9 cellular contexts compared by ENCODE assay signal in the genomic region with DNA sequence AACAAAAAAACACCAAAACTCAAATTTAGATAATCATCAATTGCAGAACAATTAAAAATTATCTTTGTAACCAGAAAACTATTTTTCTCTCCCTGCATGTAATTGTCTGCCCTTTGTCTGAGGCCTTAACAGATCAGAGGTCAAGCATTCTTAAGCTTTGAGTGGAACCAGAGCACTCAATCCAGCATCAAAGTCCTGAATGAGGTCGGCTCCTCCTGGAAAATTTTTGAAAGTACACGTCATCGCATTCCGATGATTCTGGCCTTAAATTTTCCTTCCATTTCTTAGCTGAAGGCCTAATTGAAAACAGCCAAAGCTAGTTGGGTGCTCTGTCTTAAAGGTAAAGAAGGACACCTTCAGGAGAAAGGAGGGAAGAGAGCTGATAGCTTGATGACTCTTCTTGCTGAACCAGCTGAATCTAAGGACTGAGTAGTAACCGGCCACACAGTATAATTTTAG.
A peak's percentile ranks its signal among the peaks of the same experiment; 100 is the strongest.
DNase-seq lines count a peak whose midpoint lies in the region; ATAC-seq, FAIRE-seq and TF ChIP-seq lines count a peak whose summit lies in the region.
"Had no signal": no experiment of that assay in that cellular context is flagged by ENCODE, and none has a peak within 500 bp of the region (broad histone marks: within the 10 kb centered on the region; RNA-seq: fewer than 3 reads in every experiment).

No MANE protein-coding gene starts in this region.

- H3K27me3 ChIP-seq in SK-N-SH (ENCODE audit: insufficient read depth), result no peaks in the 10 kb centered on the region

- no peaks in the 10 kb centered on the region for H3K36me3 Mint-ChIP-seq in activated CD4-positive, alpha-beta T cell treated with anti-CD3 and anti-CD28 coated beads, Interleukin-2, amount 10 ng/mL, durations not matched to agents 24 days and 14 days (ENCODE audit: low read depth)

- peak; percentile 33 for FAIRE-seq in H54 (lab: Jason Lieb, UNC)

- H3K4me2 ChIP-seq in SK-N-SH, result peak overlapping the region; percentile 41

- ATAC-seq in HG03439 (IDR thresholded peaks at IDR 0.05; ENCODE audit: unreplicated experiment) (no peak), HG03196 (IDR thresholded peaks at IDR 0.05; ENCODE audit: unreplicated experiment) (no peak)
- ATAC-seq: activated T-cell treated with anti-CD3 and anti-CD28 coated beads, Interleukin-2, amount 50 U/mL, for 72 hours had no signal

- H2AFZ ChIP-seq in SK-N-SH (ENCODE audit: low read depth), result peak overlapping the region; percentile 52; the same call in 1 of the 2 replicates

- H3K4me3 Mint-ChIP-seq in activated CD4-positive, alpha-beta T cell treated with anti-CD3 and anti-CD28 coated beads, Interleukin-2, amount 10 ng/mL, durations not matched to agents 24 days and 14 days, result no peak overlapping the region
- H3K4me3 Mint-ChIP-seq: activated T-cell treated with anti-CD3 and anti-CD28 coated beads, Interleukin-2, amount 50 U/mL, for 72 hours had no signal

- H3K79me2 ChIP-seq in SK-N-SH (ENCODE audit: insufficient read depth), result no peaks in the 10 kb centered on the region

- H3K9me3 Mint-ChIP-seq in activated CD4-positive, alpha-beta T cell treated with anti-CD3 and anti-CD28 coated beads, Interleukin-2, amount 10 ng/mL, durations not matched to agents 24 days and 14 days, result no peaks in the 10 kb centered on the region
- H3K9me3 Mint-ChIP-seq: activated T-cell treated with anti-CD3 and anti-CD28 coated beads, Interleukin-2, amount 50 U/mL, for 72 hours had no signal

- no peak for TF ChIP-seq POLR2A in H54 (IDR thresholded peaks at IDR 0.05; ENCODE audit: low read depth, low read length)

- H3K27ac ChIP-seq in SK-N-SH (ENCODE audit: low read depth in 2 of 2, low read length in 1 of 2), result peak overlapping the region; percentile 84

- H3K27me3 Mint-ChIP-seq in activated CD4-positive, alpha-beta T cell treated with anti-CD3 and anti-CD28 coated beads, Interleukin-2, amount 10 ng/mL, durations not matched to agents 24 days and 14 days, result peaks cover 2% of the 10 kb centered on the region

- peak; percentile 67 for DNase-seq in H54 (ENCODE audit: insufficient read length, low spot score)
- DNase-seq in SK-N-SH, result no peak
- DNase-seq in glomerular endothelial cell (ENCODE audit: extremely low read depth, low read depth, low spot score), result peak; percentile 97
- peak; percentile 90 for DNase-seq in retinal pigment epithelial cell (ENCODE audit: low read depth)
- no peak for DNase-seq in activated CD4-positive, alpha-beta T cell treated with anti-CD3 and anti-CD28 coated beads, Interleukin-2, amount 10 ng/mL, durations not matched to agents 24 days and 14 days
- DNase-seq in NCI-H1436 (lab: John Stamatoyannopoulos, UW), result no peak
- DNase-seq: activated T-cell treated with anti-CD3 and anti-CD28 coated beads, Interleukin-2, amount 50 U/mL, for 72 hours had no signal

- no peaks in the 10 kb centered on the region for H3K9me3 ChIP-seq in SK-N-SH

- H3K36me3 ChIP-seq in SK-N-SH (replicated peaks in 1 of 2; ENCODE audit: control insufficient read depth in 1 of 2, insufficient read depth in 2 of 2, low read length in 1 of 2), result no peaks in the 10 kb centered on the region

- peaks cover 29 to 42% of the 10 kb centered on the region in 2 experiments for H3K4me1 ChIP-seq in SK-N-SH (ENCODE audit: control insufficient read depth in 1 of 2, insufficient read depth in 2 of 2, low read depth in 1 of 2, low read length in 1 of 2)

- peak; percentile 67 for TF ChIP-seq RAD21 in SK-N-SH (IDR thresholded peaks at IDR 0.05; ENCODE audit: low read length)

- 14% methylated on average over 5 of the region's 5 CpGs for WGBS in SK-N-SH (ENCODE audit: low lambda C conversion rate)

- peaks cover 33% of the 10 kb centered on the region for H3F3A ChIP-seq in SK-N-SH (replicated peaks; ENCODE audit: insufficient read depth)

- H3K4me1 Mint-ChIP-seq in activated CD4-positive, alpha-beta T cell treated with anti-CD3 and anti-CD28 coated beads, Interleukin-2, amount 10 ng/mL, durations not matched to agents 24 days and 14 days, result no peaks in the 10 kb centered on the region

- no peaks in the 10 kb centered on the region for H4K20me1 ChIP-seq in SK-N-SH (ENCODE audit: insufficient read depth)

- no peak overlapping the region for H3K4me3 ChIP-seq in SK-N-SH (ENCODE audit: low read depth in 2 of 2, low read length in 1 of 2)
- H3K4me3 ChIP-seq in retinal pigment epithelial cell (ENCODE audit: low read length), result no peak overlapping the region

- CTCF ChIA-PET in SK-N-SH (lab: Yijun Ruan, JAX), result interaction anchor here (0.7 to 5.8 kb wide), 7 partner anchors 10 to 632 kb away, joined by 3 to 36 read pairs (median 4); a partner anchor contains a TSS

- POLR2A ChIA-PET in SK-N-SH (lab: Yijun Ruan, JAX), result no interaction called here

- no peaks in the 10 kb centered on the region for H3K9me2 ChIP-seq in SK-N-SH

- intact Hi-C loops in activated CD4-positive, alpha-beta T cell treated with anti-CD3 and anti-CD28 coated beads, Interleukin-2, amount 10 ng/mL, durations not matched to agents 24 days and 14 days (cut with micrococcal nuclease), result no loop called here

- peak; percentile 48 to 95; a peak in 3 of 4 replicates for TF ChIP-seq EP300 in SK-N-SH (IDR thresholded peaks at IDR 0.05; ENCODE audit: borderline replicate concordance in 1 of 2, low read depth in 1 of 2, low read length in 1 of 2)

- H3K9ac ChIP-seq in SK-N-SH, result peak overlapping the region; percentile 42; the same call in 1 of the 2 replicates

- TF ChIP-seq CTCF in SK-N-SH (IDR thresholded peaks at IDR 0.05) (peak; percentile 62), retinal pigment epithelial cell (conservative IDR thresholded peaks at IDR 0.05; ENCODE audit: low read depth, low read length) (peak; percentile 59)

- H3K27ac Mint-ChIP-seq in activated CD4-positive, alpha-beta T cell treated with anti-CD3 and anti-CD28 coated beads, Interleukin-2, amount 10 ng/mL, durations not matched to agents 24 days and 14 days, result no peak overlapping the region
- H3K27ac Mint-ChIP-seq: activated T-cell treated with anti-CD3 and anti-CD28 coated beads, Interleukin-2, amount 50 U/mL, for 72 hours had no signal

TF ChIP-seq in SK-N-SH, 30 proteins besides CTCF, POLR2A, EP300 and RAD21 (continues in another document):
- TF ChIP-seq FOSL2 (IDR thresholded peaks at IDR 0.05; ENCODE audit: borderline replicate concordance, low read depth) (peak; percentile 95), ELF1 (IDR thresholded peaks at IDR 0.05) (no peak), MXI1 (IDR thresholded peaks at IDR 0.05; ENCODE audit: low read depth, low read length) (no peak), SIN3A (IDR thresholded peaks at IDR 0.05; ENCODE audit: borderline replicate concordance, low read depth, low read length) (peak; percentile 24; the same call in 1 of the 2 replicates), RXRA (IDR thresholded peaks at IDR 0.05; ENCODE audit: borderline replicate concordance, low read depth) (peak; percentile 97), RFX5 (IDR thresholded peaks at IDR 0.05; ENCODE audit: low read length) (no peak), POLR2AphosphoS5 (IDR thresholded peaks at IDR 0.05; ENCODE audit: low read depth, low read length) (peak; percentile 81), NRF1 (IDR thresholded peaks at IDR 0.05; ENCODE audit: low read depth, low read length) (no peak), FOXJ3 (CRISPR knock-in tag; IDR thresholded peaks at IDR 0.05) (no peak), EZH2phosphoT487 (IDR thresholded peaks at IDR 0.05; ENCODE audit: borderline replicate concordance, low read depth) (no peak), RCOR1 (IDR thresholded peaks at IDR 0.05; ENCODE audit: low read length) (no peak), CHD2 (IDR thresholded peaks at IDR 0.05; ENCODE audit: low read length, partially characterized antibody) (no peak), MEF2A (IDR thresholded peaks at IDR 0.05; ENCODE audit: borderline replicate concordance, low read depth) (no peak), JUND (IDR thresholded peaks at IDR 0.05) (peak; percentile 97)
- TF ChIP-seq, protein P1, sequence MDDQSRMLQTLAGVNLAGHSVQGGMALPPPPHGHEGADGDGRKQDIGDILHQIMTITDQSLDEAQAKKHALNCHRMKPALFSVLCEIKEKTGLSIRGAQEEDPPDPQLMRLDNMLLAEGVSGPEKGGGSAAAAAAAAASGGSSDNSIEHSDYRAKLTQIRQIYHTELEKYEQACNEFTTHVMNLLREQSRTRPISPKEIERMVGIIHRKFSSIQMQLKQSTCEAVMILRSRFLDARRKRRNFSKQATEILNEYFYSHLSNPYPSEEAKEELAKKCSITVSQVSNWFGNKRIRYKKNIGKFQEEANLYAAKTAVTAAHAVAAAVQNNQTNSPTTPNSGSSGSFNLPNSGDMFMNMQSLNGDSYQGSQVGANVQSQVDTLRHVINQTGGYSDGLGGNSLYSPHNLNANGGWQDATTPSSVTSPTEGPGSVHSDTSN (IDR thresholded peaks at IDR 0.05), result peak; percentile 94
- TF ChIP-seq, protein P2, sequence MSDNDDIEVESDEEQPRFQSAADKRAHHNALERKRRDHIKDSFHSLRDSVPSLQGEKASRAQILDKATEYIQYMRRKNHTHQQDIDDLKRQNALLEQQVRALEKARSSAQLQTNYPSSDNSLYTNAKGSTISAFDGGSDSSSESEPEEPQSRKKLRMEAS (IDR thresholded peaks at IDR 0.05; ENCODE audit: low read depth), result peak; percentile 79; the same call in 1 of the 2 replicates
- TF ChIP-seq, protein P3, sequence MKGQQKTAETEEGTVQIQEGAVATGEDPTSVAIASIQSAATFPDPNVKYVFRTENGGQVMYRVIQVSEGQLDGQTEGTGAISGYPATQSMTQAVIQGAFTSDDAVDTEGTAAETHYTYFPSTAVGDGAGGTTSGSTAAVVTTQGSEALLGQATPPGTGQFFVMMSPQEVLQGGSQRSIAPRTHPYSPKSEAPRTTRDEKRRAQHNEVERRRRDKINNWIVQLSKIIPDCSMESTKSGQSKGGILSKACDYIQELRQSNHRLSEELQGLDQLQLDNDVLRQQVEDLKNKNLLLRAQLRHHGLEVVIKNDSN (IDR thresholded peaks at IDR 0.05; ENCODE audit: borderline replicate concordance, low read depth), result no peak
- TF ChIP-seq, protein P4, sequence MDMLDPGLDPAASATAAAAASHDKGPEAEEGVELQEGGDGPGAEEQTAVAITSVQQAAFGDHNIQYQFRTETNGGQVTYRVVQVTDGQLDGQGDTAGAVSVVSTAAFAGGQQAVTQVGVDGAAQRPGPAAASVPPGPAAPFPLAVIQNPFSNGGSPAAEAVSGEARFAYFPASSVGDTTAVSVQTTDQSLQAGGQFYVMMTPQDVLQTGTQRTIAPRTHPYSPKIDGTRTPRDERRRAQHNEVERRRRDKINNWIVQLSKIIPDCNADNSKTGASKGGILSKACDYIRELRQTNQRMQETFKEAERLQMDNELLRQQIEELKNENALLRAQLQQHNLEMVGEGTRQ (IDR thresholded peaks at IDR 0.05; ENCODE audit: borderline replicate concordance, low read depth, low read length), result no peak

Comparison
In these comparisons a context has a peak if more than half of its experiments do, and no peak if none do; other contexts are left out.
1. DNase-seq: peak in H54 (single experiment), glomerular endothelial cell (single experiment) and retinal pigment epithelial cell (single experiment); none in SK-N-SH (single experiment), activated CD4-positive, alpha-beta T cell treated with anti-CD3 and anti-CD28 coated beads, Interleukin-2, amount 10 ng/mL, durations not matched to agents 24 days and 14 days (single experiment) and NCI-H1436 (single experiment).